Comparison of ENCODE assay signal across 8 cellular contexts in genomic region chr2:101699939-101700442, GRCh38. TPM values are rescaled to one million over a fixed set of nuclear protein-coding genes. Genes with fewer than 3 reads are reported as not detected.
A peak's percentile ranks its signal among the peaks of the same experiment; 100 is the strongest.
DNase-seq lines count a peak whose midpoint lies in the region; ATAC-seq and TF ChIP-seq lines count a peak whose summit lies in the region.

No MANE protein-coding gene starts in this region.

- H3K4me3 ChIP-seq in gastrocnemius medialis = peak overlapping the region; percentile 53 to 81 (median 70)

- H3K27me3 Mint-ChIP-seq in activated T-cell treated with anti-CD3 and anti-CD28 coated beads, Interleukin-2, amount 50 U/mL, for 72 hours (ENCODE audit: low read depth) = peaks cover 5% of the 10 kb centered on the region

- no peak for TF ChIP-seq POLR2A in gastrocnemius medialis (IDR thresholded peaks at IDR 0.05)

- intact Hi-C loops in gastrocnemius medialis (cut with DNase I; ENCODE audit: low total_unique reads) = loop anchor here (10.0 kb wide), 1 partner anchor 175 kb away; no protein-coding TSS in a partner anchor

- DNase-seq in ELF-1 (ENCODE audit: low read depth, low spot score) = peak; percentile 22
- peak; percentile 14 for DNase-seq in RWPE1 (ENCODE audit: low spot score)
- peak; percentile 59 for DNase-seq in globus pallidus (ENCODE audit: low spot score)
- no peak for DNase-seq in gastrocnemius medialis
- no peak for DNase-seq in HUDEP-2 (lab: John Stamatoyannopoulos, UW; ENCODE audit: unreplicated experiment in 76 of 76)
- no peak for DNase-seq in activated T-cell treated with anti-CD3 and anti-CD28 coated beads, Interleukin-2, amount 50 U/mL, for 72 hours
- DNase-seq in NCI-H1048 (lab: John Stamatoyannopoulos, UW) = no peak
- DNase-seq in activated CD4-positive, alpha-beta T cell treated with anti-CD3 and anti-CD28 coated beads, Interleukin-2, amount 50 U/mL, for 1 hour = no peak

- peaks cover 12 to 13% of the 10 kb centered on the region in 2 donors for H3K36me3 Mint-ChIP-seq in activated T-cell treated with anti-CD3 and anti-CD28 coated beads, Interleukin-2, amount 50 U/mL, for 72 hours (ENCODE audit: insufficient read depth in 2 of 2)

- no peak overlapping the region for H3K27ac ChIP-seq in RWPE1
- H3K27ac ChIP-seq in gastrocnemius medialis = peak overlapping the region; percentile 60 to 87 (median 82)

- no peak for TF ChIP-seq CTCF in RWPE1 (conservative IDR thresholded peaks at IDR 0.05; ENCODE audit: low read depth)
- no peak for TF ChIP-seq CTCF in gastrocnemius medialis (IDR thresholded peaks at IDR 0.05 in 4 of 5, conservative IDR thresholded peaks at IDR 0.05 in 1 of 5)

- no peak overlapping the region for H3K4me3 Mint-ChIP-seq in activated T-cell treated with anti-CD3 and anti-CD28 coated beads, Interleukin-2, amount 50 U/mL, for 72 hours

- no peaks in the 10 kb centered on the region for H3K9me3 ChIP-seq in gastrocnemius medialis

- no peaks in the 10 kb centered on the region for H3K27me3 ChIP-seq in gastrocnemius medialis

- ATAC-seq in gastrocnemius medialis = no peak
- ATAC-seq in activated T-cell treated with anti-CD3 and anti-CD28 coated beads, Interleukin-2, amount 50 U/mL, for 72 hours (replicated peaks in 1 of 2) = no peak

- H3K27ac Mint-ChIP-seq in activated T-cell treated with anti-CD3 and anti-CD28 coated beads, Interleukin-2, amount 50 U/mL, for 72 hours = no peak overlapping the region

- peaks cover 0 to 5% of the 10 kb centered on the region in 2 donors for H3K9me3 Mint-ChIP-seq in activated T-cell treated with anti-CD3 and anti-CD28 coated beads, Interleukin-2, amount 50 U/mL, for 72 hours

- H3K4me1 ChIP-seq in gastrocnemius medialis = peaks cover 40 to 46% of the 10 kb centered on the region in 2 donors

- H3K4me1 Mint-ChIP-seq in activated T-cell treated with anti-CD3 and anti-CD28 coated beads, Interleukin-2, amount 50 U/mL, for 72 hours (ENCODE audit: low read depth) = peaks cover 9% of the 10 kb centered on the region

- CTCF ChIA-PET in RWPE1 (lab: Yijun Ruan, JAX) = interaction anchor here (0.5 to 1.1 kb wide), 6 partner anchors 42 to 389 kb away, joined by 3 to 5 read pairs (median 4); no protein-coding TSS in a partner anchor

- H3K36me3 ChIP-seq in gastrocnemius medialis = no peaks in the 10 kb centered on the region

- in situ Hi-C loops in gastrocnemius medialis (cut with MboI; ENCODE audit: low sequenced_read_pairs in 4 of 4) = loop anchor here (5.0 to 10.0 kb wide), 2 partner anchors 125 to 132 kb away; no protein-coding TSS in a partner anchor

- POLR2A ChIA-PET in RWPE1 (lab: Yijun Ruan, JAX; ENCODE audit: low non-redundant PET) = no interaction called here

RNA-seq across cellular contexts. Expression of gene MAP4K4, which starts 2.5 kb away (rescaled TPM):
- total RNA-seq in gastrocnemius medialis = 10 to 100 TPM; 40.0 to 85.5 (median 59.5) TPM
- 10 to 100 TPM; 72.1 to 85.1 TPM for total RNA-seq in activated T-cell treated with anti-CD3 and anti-CD28 coated beads, Interleukin-2, amount 50 U/mL, for 72 hours

Comparison
In these comparisons a context has a peak if more than half of its experiments do, and no peak if none do; other contexts are left out.
1. DNase-seq: peak in ELF-1 (single experiment), RWPE1 (single experiment) and globus pallidus (single experiment); none in gastrocnemius medialis (0 of 2), HUDEP-2 (0 of 76), activated T-cell treated with anti-CD3 and anti-CD28 coated beads, Interleukin-2, amount 50 U/mL, for 72 hours (0 of 2), NCI-H1048 (single experiment) and activated CD4-positive, alpha-beta T cell treated with anti-CD3 and anti-CD28 coated beads, Interleukin-2, amount 50 U/mL, for 1 hour (single experiment).